Comparison of ENCODE assay signal across 15 cellular contexts in the genomic region with DNA sequence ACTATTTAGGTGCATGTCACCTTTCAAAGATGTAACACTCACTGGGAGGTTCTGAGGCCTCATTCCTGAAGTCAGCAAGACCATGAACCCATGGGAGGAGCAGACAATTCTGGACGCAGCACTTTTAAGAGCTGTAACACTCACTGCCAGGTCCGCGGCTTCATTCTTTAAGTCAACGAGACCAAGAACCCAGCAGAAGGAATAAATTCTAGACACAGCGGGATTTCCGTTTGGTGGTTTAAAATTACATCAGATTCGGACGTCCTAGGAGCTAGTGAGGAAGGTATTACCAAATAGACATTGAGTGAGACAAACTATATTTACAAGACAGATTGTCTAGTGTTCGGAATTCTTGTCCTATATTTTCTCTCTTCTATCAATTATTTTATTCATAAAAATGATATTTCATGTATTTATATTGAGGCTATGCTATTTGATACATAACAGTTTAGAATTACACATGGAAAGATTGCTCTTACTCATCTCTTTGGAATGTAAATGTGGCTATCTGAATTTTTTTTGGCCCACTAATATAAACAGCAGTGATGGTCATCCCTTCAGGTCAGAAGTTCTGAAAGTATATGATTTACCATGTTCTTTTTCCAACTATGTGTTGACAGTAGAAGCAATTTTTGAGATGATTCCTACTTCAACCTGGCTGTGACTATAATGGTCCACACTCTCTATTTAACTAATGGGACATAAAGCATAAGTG.
DNase-seq lines count a peak whose midpoint lies in the region; ATAC-seq, FAIRE-seq and TF ChIP-seq lines count a peak whose summit lies in the region.
"Had no signal": no experiment of that assay in that cellular context is flagged by ENCODE, and none has a peak within 500 bp of the region (broad histone marks: within the 10 kb centered on the region; RNA-seq: fewer than 3 reads in every experiment).

No MANE protein-coding gene starts in this region.

- no peaks in the 10 kb centered on the region for H3K4me1 ChIP-seq in astrocyte (ENCODE audit: insufficient read depth, low read length)
- H3K4me1 ChIP-seq in thyroid gland: no peaks in the 10 kb centered on the region
- H3K4me1 ChIP-seq: tibial artery had no signal

- TF ChIP-seq CTCF in astrocyte (IDR thresholded peaks at IDR 0.05; ENCODE audit: insufficient read depth, low read depth, low read length): no peak
- no peak for TF ChIP-seq CTCF in thyroid gland (IDR thresholded peaks at IDR 0.05)

- TF ChIP-seq POLR2A in thyroid gland (IDR thresholded peaks at IDR 0.05) (no peak), GM12892 (IDR thresholded peaks at IDR 0.05; ENCODE audit: low read depth, low read length) (no peak)

- no peaks in the 10 kb centered on the region for H3K36me3 Mint-ChIP-seq in astrocyte (ENCODE audit: low read depth, unreplicated experiment)
- H3K36me3 Mint-ChIP-seq: activated naive CD8-positive, alpha-beta T cell; CD8-positive, alpha-beta T cell had no signal

- H3K9me3 ChIP-seq in astrocyte (ENCODE audit: insufficient read depth, low read depth, low read length) (no peaks in the 10 kb centered on the region), thyroid gland (no peaks in the 10 kb centered on the region)
- H3K9me3 ChIP-seq: tibial artery had no signal

- H3K27ac ChIP-seq in astrocyte (ENCODE audit: low read depth, low read length) (no peak overlapping the region), thyroid gland (no peak overlapping the region)
- H3K27ac ChIP-seq: tibial artery had no signal

- DNase-seq in A172 (ENCODE audit: low spot score) (peak; percentile 71), HS-27A (ENCODE audit: low read depth) (peak; percentile 84), astrocyte (ENCODE audit: low read depth) (peak; percentile 20), fibroblast of the conjunctiva (ENCODE audit: low read depth) (peak; percentile 48), thyroid gland (no peak), GM12892 (ENCODE audit: insufficient read length) (no peak)
- DNase-seq: CD8-positive, alpha-beta T cell; KG1; mucosa of descending colon; tibial artery had no signal

- H3K27me3 Mint-ChIP-seq in astrocyte (ENCODE audit: low read depth, unreplicated experiment): no peaks in the 10 kb centered on the region
- H3K27me3 Mint-ChIP-seq: activated naive CD8-positive, alpha-beta T cell had no signal

- ATAC-seq in HG03432 (IDR thresholded peaks at IDR 0.05; ENCODE audit: unreplicated experiment) (no peak), HG02885 (IDR thresholded peaks at IDR 0.05; ENCODE audit: poor library complexity, unreplicated experiment) (no peak)
- ATAC-seq: CD8-positive, alpha-beta T cell; mucosa of descending colon had no signal

- no peak overlapping the region for H3K9ac ChIP-seq in astrocyte (ENCODE audit: low read length)

- H3K36me3 ChIP-seq in astrocyte (ENCODE audit: insufficient read depth, low read length) (no peaks in the 10 kb centered on the region), thyroid gland (no peaks in the 10 kb centered on the region)
- H3K36me3 ChIP-seq: tibial artery had no signal

- FAIRE-seq in astrocyte (lab: Jason Lieb, UNC) (no peak), GM12892 (lab: Jason Lieb, UNC) (no peak)
- FAIRE-seq: G401.6, TTC549 had no signal

- peaks cover 16% of the 10 kb centered on the region for H3K4me1 Mint-ChIP-seq in astrocyte (ENCODE audit: low read depth, unreplicated experiment)

- H3K4me3 Mint-ChIP-seq in astrocyte (ENCODE audit: unreplicated experiment): peak overlapping the region; percentile 4
- H3K4me3 Mint-ChIP-seq: activated naive CD8-positive, alpha-beta T cell; CD8-positive, alpha-beta T cell had no signal

- intact Hi-C loops in thyroid gland (cut with DNase I): no loop called here

- H3K9me3 Mint-ChIP-seq in astrocyte (ENCODE audit: unreplicated experiment): peaks cover 5% of the 10 kb centered on the region

- H3K27ac Mint-ChIP-seq in astrocyte (ENCODE audit: unreplicated experiment): peak overlapping the region; percentile 91
- H3K27ac Mint-ChIP-seq: activated naive CD8-positive, alpha-beta T cell; CD8-positive, alpha-beta T cell had no signal

- no peaks in the 10 kb centered on the region for H4K20me1 ChIP-seq in astrocyte (ENCODE audit: insufficient read depth, low read length)

- H2AFZ ChIP-seq in astrocyte (ENCODE audit: low read depth, low read length): no peak overlapping the region

- no peaks in the 10 kb centered on the region for H3K27me3 ChIP-seq in astrocyte (ENCODE audit: insufficient read depth, low read length)
- H3K27me3 ChIP-seq in thyroid gland: no peaks in the 10 kb centered on the region
- H3K27me3 ChIP-seq: tibial artery had no signal

- WGBS in thyroid gland, 2 donors: 96 to 97% methylated on average over 9 of the region's 9 CpGs

- H3K79me2 ChIP-seq in astrocyte (ENCODE audit: insufficient read depth, low read length): no peaks in the 10 kb centered on the region

- no peak overlapping the region for H3K4me2 ChIP-seq in astrocyte (ENCODE audit: low read length)

- no peak overlapping the region for H3K4me3 ChIP-seq in astrocyte (ENCODE audit: insufficient read depth, low read depth, low read length)
- H3K4me3 ChIP-seq in thyroid gland (replicated peaks in 1 of 3): no peak overlapping the region
- H3K4me3 ChIP-seq: mucosa of descending colon, tibial artery had no signal

Comparison
In these comparisons a context has a peak if more than half of its experiments do, and no peak if none do; other contexts are left out.
1. DNase-seq: peak in A172 (single experiment), HS-27A (single experiment), astrocyte (single experiment) and fibroblast of the conjunctiva (single experiment); none in thyroid gland (0 of 2) and GM12892 (single experiment).